In the genomic region with DNA sequence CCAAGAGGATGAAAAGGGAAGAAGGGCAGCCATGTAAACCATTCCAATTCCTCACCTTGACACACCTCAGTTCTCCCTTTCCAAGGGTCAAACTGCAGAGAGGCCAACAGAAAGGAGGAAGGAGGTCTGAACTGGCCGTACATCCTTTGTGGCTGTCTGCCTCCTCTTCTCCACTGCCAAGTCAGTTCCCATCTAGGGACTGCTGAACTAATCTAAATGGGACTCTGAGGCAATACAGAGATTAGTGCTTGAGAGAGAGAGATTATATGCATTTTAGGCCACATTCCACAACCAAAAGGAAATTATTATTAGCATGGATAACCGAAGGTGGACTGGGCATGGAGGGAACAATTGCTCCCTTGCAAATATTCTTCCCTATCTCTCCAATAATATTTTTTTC, we compare ENCODE assay signal across 13 cellular contexts. TPM values are rescaled to one million over a fixed set of nuclear protein-coding genes. Genes with fewer than 3 reads are reported as not detected.
DNase-seq lines count a peak whose midpoint lies in the region; TF ChIP-seq lines count a peak whose summit lies in the region.
"Had no signal": no experiment of that assay in that cellular context is flagged by ENCODE, and none has a peak within 500 bp of the region (broad histone marks: within the 10 kb centered on the region; RNA-seq: fewer than 3 reads in every experiment).

No MANE protein-coding gene starts in this region.

- H3K9me3 Mint-ChIP-seq in CD14-positive monocyte: no peaks in the 10 kb centered on the region
- H3K9me3 Mint-ChIP-seq: activated T-helper 17 cell treated with anti-CD3 and anti-CD28 coated beads, Interleukin-2, amount 50 U/mL, for 72 hours had no signal

- TF ChIP-seq CTCF in HFF-Myc (IDR thresholded peaks at IDR 0.05; ENCODE audit: low read depth, low read length, missing control alignments) (no peak), astrocyte of the cerebellum (IDR thresholded peaks at IDR 0.05; ENCODE audit: low read depth, low read length, missing control alignments) (no peak), CD14-positive monocyte (IDR thresholded peaks at IDR 0.05) (no peak)

- in situ Hi-C loops in astrocyte of the cerebellum (cut with HindIII; ENCODE audit: low sequenced_read_pairs): no loop called here

- no peaks in the 10 kb centered on the region for H3K36me3 ChIP-seq in skeletal muscle satellite cell (ENCODE audit: insufficient read depth, low read length)
- H3K36me3 ChIP-seq: tibial nerve had no signal

- peaks cover 70% of the 10 kb centered on the region for H3K4me1 Mint-ChIP-seq in CD14-positive monocyte

- peak overlapping the region in 1 of 2 donors; percentile 95 for H3K4me3 Mint-ChIP-seq in CD14-positive monocyte
- H3K4me3 Mint-ChIP-seq: activated T-helper 17 cell treated with anti-CD3 and anti-CD28 coated beads, Interleukin-2, amount 50 U/mL, for 72 hours had no signal

- peak overlapping the region; percentile 86 for H3K4me2 ChIP-seq in skeletal muscle satellite cell (ENCODE audit: low read length)

- peaks cover 19 to 21% of the 10 kb centered on the region in 2 donors for H3K36me3 Mint-ChIP-seq in CD14-positive monocyte
- H3K36me3 Mint-ChIP-seq: IgD-negative memory B cell had no signal

- no peak for DNase-seq in HFF-Myc (ENCODE audit: extremely low read depth, low read depth)
- DNase-seq in astrocyte of the cerebellum (ENCODE audit: low read depth): no peak
- no peak for DNase-seq in CD14-positive monocyte (ENCODE audit: low spot score)
- no peak for DNase-seq in T-helper 2 cell
- DNase-seq in activated gamma-delta T cell treated with Interleukin-2 at 50 U/mL for 16 hours: no peak
- DNase-seq in NCI-H226: no peak
- DNase-seq: DMS53, NCI-H2081 treated with DMSO at 0.1 percent for 48 hours had no signal

- H3K27me3 ChIP-seq in skeletal muscle satellite cell (ENCODE audit: control insufficient read depth, insufficient read depth, low read length): no peaks in the 10 kb centered on the region
- H3K27me3 ChIP-seq: tibial nerve had no signal

- H3K27me3 Mint-ChIP-seq in CD14-positive monocyte (ENCODE audit: low read depth in 3 of 3): peaks cover 0 to 5% (median 1%) of the 10 kb centered on the region in 3 donors

- H3K9me3 ChIP-seq in skeletal muscle satellite cell (replicated peaks; ENCODE audit: low read length): no peaks in the 10 kb centered on the region
- H3K9me3 ChIP-seq: tibial nerve had no signal

- H3K4me1 ChIP-seq in skeletal muscle satellite cell (ENCODE audit: control insufficient read depth, insufficient read depth, low read length): peaks cover 35% of the 10 kb centered on the region

- no peak overlapping the region for H3K9ac ChIP-seq in skeletal muscle satellite cell (ENCODE audit: low read depth, low read length)

- H3K4me3 ChIP-seq in HFF-Myc (replicated peaks; ENCODE audit: low read depth, low read length) (peak overlapping the region; percentile 64), astrocyte of the cerebellum (ENCODE audit: low read depth, low read length) (peak overlapping the region; percentile 58), iPS-11a (ENCODE audit: low read depth, low read length) (peak overlapping the region; percentile 81), skeletal muscle satellite cell (ENCODE audit: low read length) (peak overlapping the region; percentile 96)

- peak overlapping the region in 1 of 7 donors; percentile 59 for H3K27ac Mint-ChIP-seq in CD14-positive monocyte
- H3K27ac Mint-ChIP-seq: activated T-helper 17 cell treated with anti-CD3 and anti-CD28 coated beads, Interleukin-2, amount 50 U/mL, for 72 hours; IgD-negative memory B cell had no signal

- intact Hi-C loops in CD14-positive monocyte (cut with micrococcal nuclease): no loop called here

RNA-seq across cellular contexts. Expression of a gene that starts 2.7 kb away (rescaled TPM):
- 17.0 and 24.8 TPM in 2 replicates for total RNA-seq in skeletal muscle satellite cell (2012; rRNA removed)
- polyA plus RNA-seq in CD14-positive monocyte: 10 to 100 TPM; 17.0 to 17.7 TPM

RNA-seq across cellular contexts. Expression of a gene that starts 56.8 kb away (rescaled TPM):
- not detected in 2 replicates for total RNA-seq in skeletal muscle satellite cell (2012; rRNA removed)
- under 1 TPM in 1 of 2 donors, not detected in 1; 0.26 TPM for polyA plus RNA-seq in CD14-positive monocyte
- total RNA-seq: tibial nerve had no signal
- polyA plus RNA-seq: IgD-negative memory B cell had no signal
